ENCODE assay signal across 16 cellular contexts in genomic region chr3:89165636-89166312, GRCh38. TPM values are rescaled to one million over a fixed set of nuclear protein-coding genes. Genes with fewer than 3 reads are reported as not detected.
DNase-seq lines count a peak whose midpoint lies in the region; ATAC-seq and TF ChIP-seq lines count a peak whose summit lies in the region.
"Had no signal": no experiment of that assay in that cellular context is flagged by ENCODE, and none has a peak within 500 bp of the region (broad histone marks: within the 10 kb centered on the region; RNA-seq: fewer than 3 reads in every experiment).

No MANE protein-coding gene starts in this region.

- peak; percentile 2 for DNase-seq in NCI-H146 (lab: John Stamatoyannopoulos, UW)
- no peak for DNase-seq in NCI-H146 treated with DMSO at 0.1 percent for 48 hours (lab: John Stamatoyannopoulos, UW; ENCODE audit: unreplicated experiment)
- DNase-seq in osteoblast (ENCODE audit: insufficient read length, low spot score, missing footprints) = peak; percentile 35
- DNase-seq in mesenteric fat pad (ENCODE audit: low spot score) = no peak
- no peak for DNase-seq in UCSD-AML1 (lab: John Stamatoyannopoulos, UW; ENCODE audit: unreplicated experiment)
- DNase-seq: Caco-2; CD4-positive, CD25-positive, alpha-beta regulatory T cell; DMS153; NCI-H1105; NCI-H187; NCI-H69 had no signal

- peak overlapping the region; percentile 28; the same call in 1 of the 2 replicates for H3K9ac ChIP-seq in iPS-20b (ENCODE audit: low read depth, low read length)

- no peaks in the 10 kb centered on the region for H3K79me2 ChIP-seq in osteoblast (ENCODE audit: insufficient read depth, low read length)

- no peaks in the 10 kb centered on the region for H3K36me3 ChIP-seq in ectodermal cell (ENCODE audit: control insufficient read depth, insufficient read depth, low read length)
- H3K36me3 ChIP-seq in iPS-20b (ENCODE audit: insufficient read depth, low read depth, low read length) = no peaks in the 10 kb centered on the region
- no peaks in the 10 kb centered on the region for H3K36me3 ChIP-seq in osteoblast (ENCODE audit: insufficient read depth, low read length)

- WGBS in ectodermal cell, 2 experiments = 7 to 17% methylated on average over 8 of the region's 9 CpGs

- H3K9me3 ChIP-seq in ectodermal cell (ENCODE audit: control insufficient read depth, low read length) (no peaks in the 10 kb centered on the region), iPS-20b (ENCODE audit: insufficient read depth, low read depth, low read length) (no peaks in the 10 kb centered on the region), osteoblast (ENCODE audit: low read depth, low read length) (no peaks in the 10 kb centered on the region)
- H3K9me3 ChIP-seq: Caco-2 had no signal

- H3K27ac ChIP-seq in ectodermal cell (ENCODE audit: insufficient read depth, low read depth, low read length, poor library complexity, severe bottlenecking) (peak overlapping the region; percentile 70), iPS-20b (ENCODE audit: low read length) (peak overlapping the region; percentile 39), osteoblast (ENCODE audit: low read depth, low read length) (no peak overlapping the region)
- H3K27ac ChIP-seq: 22Rv1 had no signal

- H3K4me1 ChIP-seq in ectodermal cell (ENCODE audit: control insufficient read depth, insufficient read depth, low read length) (peaks cover 3% of the 10 kb centered on the region), iPS-20b (ENCODE audit: insufficient read depth, low read length) (peaks cover 28% of the 10 kb centered on the region; the same call in 1 of the 2 replicates), osteoblast (ENCODE audit: insufficient read depth, low read length) (no peaks in the 10 kb centered on the region)
- H3K4me1 ChIP-seq: Caco-2 had no signal

- no peaks in the 10 kb centered on the region for H4K20me1 ChIP-seq in osteoblast (ENCODE audit: insufficient read depth, low read length)

- no peak for TF ChIP-seq CTCF in osteoblast (IDR thresholded peaks at IDR 0.05; ENCODE audit: extremely low read depth, low read depth, low read length)

- H3K4me2 ChIP-seq in osteoblast (ENCODE audit: insufficient read depth, low read length) = no peak overlapping the region

- H3K27me3 ChIP-seq in ectodermal cell (ENCODE audit: control insufficient read depth, insufficient read depth, low read length, poor library complexity, severe bottlenecking) (no peaks in the 10 kb centered on the region), iPS-20b (ENCODE audit: insufficient read depth, low read length) (no peaks in the 10 kb centered on the region; the same call in 1 of the 2 replicates), osteoblast (ENCODE audit: insufficient read depth, low read length) (no peaks in the 10 kb centered on the region)

- no peak overlapping the region for H2AFZ ChIP-seq in osteoblast (ENCODE audit: low read length)

- H3K4me3 ChIP-seq in ectodermal cell (ENCODE audit: insufficient read depth, low read depth, low read length) (no peak overlapping the region), iPS-20b (ENCODE audit: low read length) (peak overlapping the region; percentile 55; the same call in 1 of the 2 replicates), osteoblast (ENCODE audit: insufficient read depth, low read length) (no peak overlapping the region)

- ATAC-seq in HG02678 (IDR thresholded peaks at IDR 0.05; ENCODE audit: unreplicated experiment) = no peak

RNA-seq across cellular contexts. Expression of gene EPHA3, which starts 58.4 kb away (rescaled TPM):
- polyA plus RNA-seq in ectodermal cell (2013, experiment 1 of 4) = 1.1 TPM
- polyA plus RNA-seq in ectodermal cell (2013, experiment 2 of 4) = 0.80 TPM
- polyA plus RNA-seq in ectodermal cell (2013, experiment 3 of 4) = 1.6 TPM
- 2.3 TPM for polyA plus RNA-seq in ectodermal cell (2013, experiment 4 of 4)
- total RNA-seq in osteoblast (10.9 and 12.7 TPM in 2 replicates), mesenteric fat pad (2.8 TPM)
- total RNA-seq: B cell; Caco-2; CD4-positive, CD25-positive, alpha-beta regulatory T cell had no signal
- polyA plus RNA-seq: CD4-positive, CD25-positive, alpha-beta regulatory T cell had no signal

Comparison
In these comparisons a context has a peak if more than half of its experiments do, and no peak if none do; other contexts are left out.
1. DNase-seq: peak in NCI-H146 (single experiment) and osteoblast (single experiment); none in NCI-H146 treated with DMSO at 0.1 percent for 48 hours (single experiment), mesenteric fat pad (single experiment) and UCSD-AML1 (single experiment).